18 cellular contexts compared by ENCODE assay signal in genomic region chr18:58249677-58250076, GRCh38.
"Had no signal": no experiment of that assay in that cellular context is flagged by ENCODE, and none has a peak within 500 bp of the region (broad histone marks: within the 10 kb centered on the region; RNA-seq: fewer than 3 reads in every experiment).

No MANE protein-coding gene starts in this region.

- H3K36me3 Mint-ChIP-seq: activated naive CD4-positive, alpha-beta T cell treated with anti-CD3 and anti-CD28 coated beads, Interleukin-2, amount 10 ng/mL, durations not matched to agents 7 days and 5 days had no signal

- H3K27me3 Mint-ChIP-seq: activated naive CD4-positive, alpha-beta T cell treated with anti-CD3 and anti-CD28 coated beads, Interleukin-2, amount 10 ng/mL, durations not matched to agents 7 days and 5 days; progenitor cell of endocrine pancreas had no signal

- H3K9me3 Mint-ChIP-seq: activated naive CD4-positive, alpha-beta T cell treated with anti-CD3 and anti-CD28 coated beads, Interleukin-2, amount 10 ng/mL, durations not matched to agents 7 days and 5 days; dendritic cell treated with granulocyte-macrophage colony-stimulating factor and Interleukin-4, amounts not matched to agents 40 ng/mL and 50 ng/mL, for 4 days had no signal

- H3K27ac Mint-ChIP-seq: activated naive CD4-positive, alpha-beta T cell treated with anti-CD3 and anti-CD28 coated beads, Interleukin-2, amount 10 ng/mL, durations not matched to agents 7 days and 5 days; dendritic cell treated with granulocyte-macrophage colony-stimulating factor and Interleukin-4, amounts not matched to agents 40 ng/mL and 50 ng/mL, for 4 days; progenitor cell of endocrine pancreas had no signal

- H3K36me3 ChIP-seq: right atrium auricular region, tibial artery, uterus had no signal

- DNase-seq: activated CD4-positive, alpha-beta T cell treated with anti-CD3 and anti-CD28 coated beads for 1 hour; activated CD8-positive, alpha-beta memory T cell treated with anti-CD3 and anti-CD28 coated beads for 24 hours; activated CD8-positive, alpha-beta memory T cell treated with anti-CD3 and anti-CD28 coated beads, Interleukin-2, amount 50 U/mL, for 48 hours; activated effector memory CD4-positive, alpha-beta T cell treated with Interleukin-2 at 50 U/mL for 16 hours; activated naive CD4-positive, alpha-beta T cell treated with anti-CD3 and anti-CD28 coated beads, Interleukin-2, amount 10 ng/mL, durations not matched to agents 7 days and 5 days; activated T-cell treated with anti-CD3 and anti-CD28 coated beads, Interleukin-2, amount 50 U/mL, for 48 hours; effector memory CD4-positive, alpha-beta T cell; islet precursor cell; stimulated activated CD4-positive, alpha-beta T cell treated with anti-CD3 and anti-CD28 coated beads, Interleukin-2, amount 100 ng/mL, for 24 hours; stimulated activated naive CD8-positive, alpha-beta T cell treated with anti-CD3 and anti-CD28 coated beads, Interleukin-15, Interleukin-2, amounts not matched to agents 100 U/mL and 50 U/mL, for 24 hours; substantia nigra; tibial artery; uterus; WERI-Rb-1 had no signal

- H3K4me3 ChIP-seq: lung, right atrium auricular region, tibial artery, uterus had no signal

- H3K4me3 Mint-ChIP-seq: activated naive CD4-positive, alpha-beta T cell treated with anti-CD3 and anti-CD28 coated beads, Interleukin-2, amount 10 ng/mL, durations not matched to agents 7 days and 5 days; dendritic cell treated with granulocyte-macrophage colony-stimulating factor and Interleukin-4, amounts not matched to agents 40 ng/mL and 50 ng/mL, for 4 days had no signal

- H3K9me3 ChIP-seq: right atrium auricular region, tibial artery, uterus had no signal

- H3K27ac ChIP-seq: right atrium auricular region, tibial artery, uterus, WERI-Rb-1 had no signal

- H3K4me1 ChIP-seq: tibial artery, uterus had no signal

- H3K4me1 Mint-ChIP-seq: activated naive CD4-positive, alpha-beta T cell treated with anti-CD3 and anti-CD28 coated beads, Interleukin-2, amount 10 ng/mL, durations not matched to agents 7 days and 5 days had no signal

- H3K27me3 ChIP-seq: right atrium auricular region, tibial artery, uterus had no signal
